ENCODE assay signal across 13 cellular contexts in the genomic region with DNA sequence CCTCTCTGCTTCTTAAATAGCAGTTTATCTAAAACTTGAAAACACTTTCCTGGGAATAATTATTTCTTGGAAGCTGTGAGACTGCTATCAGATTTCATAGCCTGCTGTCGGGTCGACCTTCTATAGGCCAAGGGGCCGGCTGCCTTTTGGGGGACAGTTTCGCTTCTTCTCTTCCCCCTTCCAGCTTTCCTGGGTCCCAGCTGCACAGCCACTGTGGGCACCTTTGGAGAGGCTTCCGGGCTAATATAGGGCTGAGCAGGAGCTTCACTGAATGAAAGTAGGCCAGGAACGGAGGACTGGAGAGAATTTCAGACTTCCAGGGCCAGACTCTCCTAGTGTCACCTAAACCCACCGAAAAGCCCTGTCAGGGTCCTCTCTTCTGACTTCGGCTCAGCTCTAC.
"Had no signal": no experiment of that assay in that cellular context is flagged by ENCODE, and none has a peak within 500 bp of the region (broad histone marks: within the 10 kb centered on the region; RNA-seq: fewer than 3 reads in every experiment).

No MANE protein-coding gene starts in this region.

- H3K4me3 ChIP-seq: colonic mucosa, lung, suprapubic skin had no signal

- H3K9me3 ChIP-seq: colonic mucosa, suprapubic skin had no signal

- H3K36me3 ChIP-seq: colonic mucosa, suprapubic skin had no signal

- H3K36me3 Mint-ChIP-seq: activated CD4-positive, alpha-beta memory T cell treated with anti-CD3 and anti-CD28 coated beads for 36 hours; activated CD8-positive, alpha-beta memory T cell treated with anti-CD3 and anti-CD28 coated beads, Interleukin-2, amount 10 ng/mL, durations not matched to agents 7 days and 5 days; activated naive CD8-positive, alpha-beta T cell treated with anti-CD3 and anti-CD28 coated beads, Interleukin-2, amount 10 ng/mL, durations not matched to agents 7 days and 5 days had no signal

- H3K9me3 Mint-ChIP-seq: activated CD4-positive, alpha-beta memory T cell treated with anti-CD3 and anti-CD28 coated beads for 36 hours; activated naive CD8-positive, alpha-beta T cell treated with anti-CD3 and anti-CD28 coated beads, Interleukin-2, amount 10 ng/mL, durations not matched to agents 7 days and 5 days; stimulated activated naive CD8-positive, alpha-beta T cell treated with anti-CD3 and anti-CD28 coated beads, Interleukin-15, amount 100 ng/mL, for 72 hours had no signal

- H3K4me1 ChIP-seq: colonic mucosa had no signal

- H3K27me3 ChIP-seq: colonic mucosa, suprapubic skin had no signal

- H3K4me3 Mint-ChIP-seq: activated CD4-positive, alpha-beta memory T cell treated with anti-CD3 and anti-CD28 coated beads for 36 hours; activated CD8-positive, alpha-beta memory T cell treated with anti-CD3 and anti-CD28 coated beads, Interleukin-2, amount 10 ng/mL, durations not matched to agents 7 days and 5 days; activated naive CD8-positive, alpha-beta T cell treated with anti-CD3 and anti-CD28 coated beads, Interleukin-2, amount 10 ng/mL, durations not matched to agents 7 days and 5 days had no signal

- FAIRE-seq: endometrium, small intestine had no signal

- H3K4me1 Mint-ChIP-seq: activated CD8-positive, alpha-beta memory T cell treated with anti-CD3 and anti-CD28 coated beads, Interleukin-2, amount 10 ng/mL, durations not matched to agents 7 days and 5 days; activated naive CD8-positive, alpha-beta T cell treated with anti-CD3 and anti-CD28 coated beads, Interleukin-2, amount 10 ng/mL, durations not matched to agents 7 days and 5 days had no signal

- DNase-seq: hippocampal formation, midbrain, SW 1271 had no signal

- H3K27me3 Mint-ChIP-seq: activated CD4-positive, alpha-beta memory T cell treated with anti-CD3 and anti-CD28 coated beads for 36 hours; activated CD8-positive, alpha-beta memory T cell treated with anti-CD3 and anti-CD28 coated beads, Interleukin-2, amount 10 ng/mL, durations not matched to agents 7 days and 5 days; activated naive CD8-positive, alpha-beta T cell treated with anti-CD3 and anti-CD28 coated beads, Interleukin-2, amount 10 ng/mL, durations not matched to agents 7 days and 5 days; progenitor cell of endocrine pancreas; stimulated activated naive CD8-positive, alpha-beta T cell treated with anti-CD3 and anti-CD28 coated beads, Interleukin-15, amount 100 ng/mL, for 72 hours had no signal

- H3K27ac ChIP-seq: colonic mucosa, suprapubic skin had no signal

- H3K27ac Mint-ChIP-seq: activated CD4-positive, alpha-beta memory T cell treated with anti-CD3 and anti-CD28 coated beads for 36 hours; activated CD8-positive, alpha-beta memory T cell treated with anti-CD3 and anti-CD28 coated beads, Interleukin-2, amount 10 ng/mL, durations not matched to agents 7 days and 5 days; activated naive CD8-positive, alpha-beta T cell treated with anti-CD3 and anti-CD28 coated beads, Interleukin-2, amount 10 ng/mL, durations not matched to agents 7 days and 5 days had no signal
